9 cellular contexts compared by ENCODE assay signal in genomic region chr19:13103585-13103923, GRCh38. TPM values are rescaled to one million over a fixed set of nuclear protein-coding genes. Genes with fewer than 3 reads are reported as not detected.
DNase-seq lines count a peak whose midpoint lies in the region; ATAC-seq and TF ChIP-seq lines count a peak whose summit lies in the region.
"Had no signal": no experiment of that assay in that cellular context is flagged by ENCODE, and none has a peak within 500 bp of the region (broad histone marks: within the 10 kb centered on the region; RNA-seq: fewer than 3 reads in every experiment).

No MANE protein-coding gene starts in this region.

- peak overlapping the region; percentile 69 for H3K9ac ChIP-seq in OCI-LY1 (ENCODE audit: low read length)

- H3K27me3 ChIP-seq in OCI-LY1 (ENCODE audit: insufficient read depth, low read length) (no peaks in the 10 kb centered on the region; the same call in 1 of the 2 replicates), dorsolateral prefrontal cortex (no peaks in the 10 kb centered on the region), H7 (ENCODE audit: control insufficient read depth, insufficient read depth, low read length) (peaks cover 29% of the 10 kb centered on the region)

- peaks cover 76% of the 10 kb centered on the region for H3K4me1 ChIP-seq in OCI-LY1 (ENCODE audit: insufficient read depth, low read length, severe bottlenecking)

- no peak for TF ChIP-seq CTCF in GM12865 (IDR thresholded peaks at IDR 0.05; ENCODE audit: insufficient read depth, low read depth, low read length, missing control alignments)
- TF ChIP-seq CTCF in OCI-LY1 (IDR thresholded peaks at IDR 0.05; ENCODE audit: low read length): no peak
- TF ChIP-seq CTCF in dorsolateral prefrontal cortex (IDR thresholded peaks at IDR 0.05 in 54 of 56, conservative IDR thresholded peaks at IDR 0.05 in 2 of 56; ENCODE audit: low read depth in 1 of 56, partially characterized antibody in 56 of 56): no peak

- no peaks in the 10 kb centered on the region for H3K9me3 ChIP-seq in OCI-LY1 (ENCODE audit: low read length)

- peak overlapping the region; percentile 62 for H3K4me2 ChIP-seq in OCI-LY1 (ENCODE audit: low read length)

- peak overlapping the region; percentile 98 for H3K27ac ChIP-seq in OCI-LY1 (ENCODE audit: low read depth, low read length, poor library complexity, severe bottlenecking)
- H3K27ac ChIP-seq in dorsolateral prefrontal cortex: peak overlapping the region in 53 of 59 donors; percentile 20 to 94 (median 76)
- peak overlapping the region in 20 of 21 experiments; percentile 53 to 97 (median 80) for H3K27ac ChIP-seq in skin epidermis

- H3F3A ChIP-seq in OCI-LY1 (ENCODE audit: insufficient read depth, low read length): 0 out of 2 replicates have a peak, but pooled peaks cover 3% of the 10 kb centered on the region

- peaks cover 16% of the 10 kb centered on the region; the same call in 1 of the 2 replicates for H3K36me3 ChIP-seq in OCI-LY1 (ENCODE audit: insufficient read depth, low read length)
- peaks cover 1% of the 10 kb centered on the region for H3K36me3 ChIP-seq in H7 (replicated peaks; ENCODE audit: control insufficient read depth, insufficient read depth, low read length)

- no peak overlapping the region for H2AFZ ChIP-seq in OCI-LY1 (ENCODE audit: low read length)

- no peak for ATAC-seq in GM21723 (IDR thresholded peaks at IDR 0.05; ENCODE audit: unreplicated experiment)
- ATAC-seq in HG03442 (IDR thresholded peaks at IDR 0.05; ENCODE audit: unreplicated experiment): no peak

- intact Hi-C loops in dorsolateral prefrontal cortex (cut with DNase I): no loop called here

- H3K4me3 ChIP-seq in GM12865 (ENCODE audit: low read depth, low read length) (peak overlapping the region; percentile 53; the same call in 1 of the 2 replicates), OCI-LY1 (ENCODE audit: low read depth, low read length, poor library complexity, severe bottlenecking) (peak overlapping the region; percentile 62), dorsolateral prefrontal cortex (peak overlapping the region in 3 of 59 donors; percentile 53 to 60 (median 58)), skin epidermis (peak overlapping the region in 2 of 7 experiments; percentile 39 to 48), H7 (ENCODE audit: insufficient read depth, low read depth, low read length) (no peak overlapping the region)

- no peak for DNase-seq in GM12865 (ENCODE audit: low read depth)
- no peak for DNase-seq in dorsolateral prefrontal cortex
- DNase-seq in activated CD4-positive, CD25-positive, alpha-beta regulatory T cell treated with anti-CD3 and anti-CD28 coated beads, Interleukin-2, amount 50 U/mL, for 72 hours: no peak
- no peak for DNase-seq in H7
- DNase-seq: activated CD4-positive, alpha-beta T cell treated with anti-CD3 and anti-CD28 coated beads for 48 hours had no signal

- no peaks in the 10 kb centered on the region for H3K79me2 ChIP-seq in OCI-LY1 (ENCODE audit: insufficient read depth, low read length)

- H4K20me1 ChIP-seq in OCI-LY1 (ENCODE audit: insufficient read depth, low read length): no peaks in the 10 kb centered on the region

- H3K9me2 ChIP-seq in OCI-LY1 (ENCODE audit: low read depth, low read length): no peaks in the 10 kb centered on the region

RNA-seq across cellular contexts. Expression of gene LYL1, which starts 0.9 kb away (rescaled TPM):
- total RNA-seq in dorsolateral prefrontal cortex: 10 to 100 TPM in 2 of 120 experiments, 1 to 10 TPM in 118; 1.0 to 11.8 (median 4.5) TPM
- 1.5 and 1.7 TPM in 2 replicates for total RNA-seq in H7 (2014; rRNA removed; shearing (Covaris generic))

RNA-seq across cellular contexts. Expression of gene TRMT1, which starts 13.0 kb away (rescaled TPM):
- 10 to 100 TPM; 30.6 to 70.9 (median 40.8) TPM for total RNA-seq in dorsolateral prefrontal cortex
- 81.5 and 89.1 TPM in 2 replicates for total RNA-seq in H7 (2014; rRNA removed; shearing (Covaris generic))

RNA-seq across cellular contexts. Expression of gene NACC1, which starts 14.5 kb away (rescaled TPM):
- 100 to 1,000 TPM in 5 of 120 experiments, 10 to 100 TPM in 115; 54.8 to 122 (median 79.3) TPM for total RNA-seq in dorsolateral prefrontal cortex
- total RNA-seq in H7 (2014; rRNA removed; shearing (Covaris generic)): 254 and 292 TPM in 2 replicates

RNA-seq across cellular contexts. Expression of gene STX10, which starts 46.6 kb away (rescaled TPM):
- total RNA-seq in dorsolateral prefrontal cortex: 10 to 100 TPM; 21.7 to 50.2 (median 33.8) TPM
- 60.1 and 60.7 TPM in 2 replicates for total RNA-seq in H7 (2014; rRNA removed; shearing (Covaris generic))

RNA-seq across cellular contexts. Expression of gene IER2, which starts 46.7 kb away (rescaled TPM):
- total RNA-seq in dorsolateral prefrontal cortex: 10 to 100 TPM; 15.7 to 43.8 (median 25.6) TPM
- total RNA-seq in H7 (2014; rRNA removed; shearing (Covaris generic)): 34.5 and 56.4 TPM in 2 replicates
